ENCODE assay signal across 1 cellular context in genomic region chr19:2847507-2847906, GRCh38.
TF ChIP-seq lines count a peak whose summit lies in the region.

No MANE protein-coding gene starts in this region.

TF ChIP-seq in HepG2, 621 proteins besides CTCF, POLR2A, EP300 and RAD21:
- no peak for TF ChIP-seq ZNF749 (CRISPR knock-in tag; IDR thresholded peaks at IDR 0.05; ENCODE audit: borderline replicate concordance)
- TF ChIP-seq E2F5 (CRISPR knock-in tag; conservative IDR thresholded peaks at IDR 0.05) = no peak
- TF ChIP-seq ATF7 (IDR thresholded peaks at IDR 0.05) = peak; percentile 80
- TF ChIP-seq ATF7 (CRISPR knock-in tag; IDR thresholded peaks at IDR 0.05) = no peak
